ENCODE assay signal across 24 cellular contexts in the genomic region with DNA sequence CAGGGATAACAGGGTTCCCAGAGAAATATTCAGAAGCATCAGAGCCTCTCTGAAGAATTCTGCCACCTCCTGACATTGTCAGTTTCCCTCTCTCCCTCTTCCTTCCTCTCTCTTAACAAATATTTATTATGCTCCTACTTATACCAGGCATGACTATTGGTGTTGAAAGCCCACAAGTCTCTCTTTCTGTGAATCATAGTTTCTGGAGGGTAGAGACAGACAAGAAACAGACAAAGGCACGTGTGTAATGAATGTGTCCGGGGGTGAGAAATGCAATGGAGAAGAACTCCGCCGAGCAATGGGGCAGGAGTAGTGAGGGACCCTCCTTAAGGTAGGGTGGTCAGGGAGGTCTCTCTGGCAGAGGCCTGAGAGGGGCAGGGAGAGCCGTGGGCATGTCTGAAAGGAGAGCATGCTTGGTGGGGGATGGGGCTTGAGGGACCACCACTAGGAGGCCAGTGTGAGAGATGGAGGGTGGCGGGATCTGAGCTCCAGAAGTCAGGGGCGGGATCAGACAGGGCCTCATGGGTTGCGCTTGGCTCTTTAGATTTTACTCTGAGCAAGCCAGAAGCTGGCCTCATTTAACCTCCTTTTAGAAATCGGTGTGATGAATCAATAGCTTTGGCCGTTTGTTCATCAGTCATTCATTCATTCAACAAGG. TPM values are rescaled to one million over a fixed set of nuclear protein-coding genes. Genes with fewer than 3 reads are reported as not detected.
DNase-seq lines count a peak whose midpoint lies in the region; ATAC-seq, FAIRE-seq and TF ChIP-seq lines count a peak whose summit lies in the region.
"Had no signal": no experiment of that assay in that cellular context is flagged by ENCODE, and none has a peak within 500 bp of the region (broad histone marks: within the 10 kb centered on the region; RNA-seq: fewer than 3 reads in every experiment).

No MANE protein-coding gene starts in this region.

- peak overlapping the region in 1 of 2 experiments; percentile 53; a peak in 1 of 4 replicates for H4K8ac ChIP-seq in IMR-90 (ENCODE audit: low read depth in 2 of 2, low read length in 2 of 2)
- no peak overlapping the region for H4K8ac ChIP-seq in H1 (ENCODE audit: extremely low read depth, insufficient read depth, low read length)

- POLR2A ChIA-PET in IMR-90 (lab: Charles Lee; ENCODE audit: unreplicated experiment) = no interaction called here
- POLR2A ChIA-PET in H1 (lab: Charles Lee; ENCODE audit: partially characterized antibody) = no interaction called here

- peaks cover 11% of the 10 kb centered on the region for H3K9me1 ChIP-seq in IMR-90 (ENCODE audit: insufficient read depth, low read length)

- H3K79me1 ChIP-seq in IMR-90 (ENCODE audit: low read depth in 1 of 2, low read length in 2 of 2) (peaks cover 0 to 18% of the 10 kb centered on the region in 2 experiments; a peak in 3 of 4 replicates), H1 (ENCODE audit: low read depth, low read length) (no peaks in the 10 kb centered on the region)

- dilution Hi-C loops in IMR-90 (cut with HindIII; ENCODE audit: low sequenced_read_pairs, unreplicated experiment) = no loop called here

- TF ChIP-seq RAD21 in IMR-90 (IDR thresholded peaks at IDR 0.05; ENCODE audit: low read length) = no peak
- TF ChIP-seq RAD21 in H1 (IDR thresholded peaks at IDR 0.05 in 1 of 2, conservative IDR thresholded peaks at IDR 0.05 in 1 of 2; ENCODE audit: low read depth in 2 of 2, low read length in 2 of 2) = peak in 1 of 2 experiments; percentile 21; a peak in 1 of 4 replicates

- 60% methylated on average over 1 of the region's 10 CpGs; no CpG with 5 or more reads in 1 of the 2 experiments for WGBS in IMR-90 (ENCODE audit: extremely low coverage in 2 of 2, insufficient read length in 1 of 2), 2 experiments
- 78% methylated on average over 10 of the region's 10 CpGs; no CpG with 5 or more reads in 1 of the 2 experiments for WGBS in H1 (ENCODE audit: extremely low coverage in 1 of 2, insufficient coverage in 1 of 2, insufficient read length in 1 of 2, insufficient replicate concordance in 2 of 2, low coverage in 1 of 2, low lambda C conversion rate in 2 of 2, missing lambda C conversion rate in 1 of 2), 2 experiments

- H4K5ac ChIP-seq in IMR-90 (ENCODE audit: low read depth, low read length) (peak overlapping the region; percentile 19; the same call in 1 of the 2 replicates), H1 (ENCODE audit: insufficient read length, low read depth, low read length) (no peak overlapping the region)

- no peak overlapping the region; the same call in 1 of the 2 replicates for H3K14ac ChIP-seq in IMR-90 (replicated peaks; ENCODE audit: low read depth, low read length)
- no peak overlapping the region for H3K14ac ChIP-seq in H1 (ENCODE audit: insufficient read length)

- H2BK15ac ChIP-seq in IMR-90 (ENCODE audit: low read depth, low read length) (peak overlapping the region; percentile 46; the same call in 1 of the 3 replicates), H1 (ENCODE audit: low read length) (no peak overlapping the region)

- peak overlapping the region; percentile 65 for H2AK5ac ChIP-seq in IMR-90 (ENCODE audit: low read depth, low read length)
- H2AK5ac ChIP-seq in H1 (ENCODE audit: low read depth, low read length) = no peak overlapping the region

- no peak overlapping the region for H3K23ac ChIP-seq in IMR-90 (ENCODE audit: low read depth, low read length)
- H3K23ac ChIP-seq in H1 (ENCODE audit: insufficient read length) = no peak overlapping the region

- H2AFZ ChIP-seq in IMR-90 (replicated peaks; ENCODE audit: low read length, poor library complexity) (no peak overlapping the region), H1 (ENCODE audit: low read length) (0 out of 2 replicates have a peak overlapping the region, but pooled peaks have one; percentile 35)
- H2AFZ ChIP-seq: PC-9 had no signal

- H3K9ac ChIP-seq in IMR-90 (ENCODE audit: low read depth, low read length) = no peak overlapping the region
- H3K9ac ChIP-seq in H1 (replicated peaks in 1 of 4; ENCODE audit: extremely low read depth in 1 of 4, low read depth in 3 of 4, low read length in 3 of 4) = no peak overlapping the region
- H3K9ac ChIP-seq in skeletal muscle satellite cell (ENCODE audit: low read depth, low read length) = peak overlapping the region; percentile 22

- peak overlapping the region; percentile 81 for H4K91ac ChIP-seq in IMR-90 (ENCODE audit: insufficient read depth, low read depth, low read length)
- no peak overlapping the region for H4K91ac ChIP-seq in H1 (replicated peaks; ENCODE audit: insufficient read length, low read length)

- H3K18ac ChIP-seq in IMR-90 (ENCODE audit: low read depth, low read length) = peak overlapping the region; percentile 56
- H3K18ac ChIP-seq in H1 (ENCODE audit: extremely low read depth, low read length) = no peak overlapping the region

- TF ChIP-seq POLR2A in IMR-90 (IDR thresholded peaks at IDR 0.05; ENCODE audit: low read depth, low read length) (no peak), H1 (IDR thresholded peaks at IDR 0.05; ENCODE audit: control extremely low read depth in 1 of 2, low read depth in 2 of 2, low read length in 2 of 2) (no peak)

- H3K27me3 ChIP-seq in IMR-90 (ENCODE audit: control insufficient read depth, insufficient read depth, low read length) (no peaks in the 10 kb centered on the region), H1 (replicated peaks in 1 of 4; ENCODE audit: control insufficient read depth in 3 of 4, extremely low read depth in 1 of 4, insufficient read depth in 3 of 4, low read length in 3 of 4) (no peaks in the 10 kb centered on the region), skeletal muscle satellite cell (ENCODE audit: control insufficient read depth, insufficient read depth, low read length) (no peaks in the 10 kb centered on the region)
- H3K27me3 ChIP-seq: heart left ventricle, ovary, SJCRH30, suprapubic skin had no signal

- BruUV-seq in IMR-90 (replicated peaks; lab: Mats Ljungman, UMichigan) = no TSS peak

- no peak for FAIRE-seq in H1 (lab: Jason Lieb, UNC)
- FAIRE-seq: G401.6 had no signal

- TF ChIP-seq EP300 in H1 (IDR thresholded peaks at IDR 0.05; ENCODE audit: borderline replicate concordance in 1 of 2, low read depth in 2 of 2, low read length in 2 of 2) = no peak

- H2BK5ac ChIP-seq in IMR-90 (ENCODE audit: low read depth, low read length, poor library complexity, severe bottlenecking) (peak overlapping the region; percentile 10), H1 (ENCODE audit: low read depth, low read length) (no peak overlapping the region)

- H3K4ac ChIP-seq in IMR-90 (ENCODE audit: low read depth, low read length) (peak overlapping the region; percentile 58), H1 (replicated peaks; ENCODE audit: insufficient read length, low read depth, low read length) (no peak overlapping the region)

- H3K56ac ChIP-seq in IMR-90 (ENCODE audit: extremely low read depth, insufficient read depth, low read length) = 0 out of 2 replicates have a peak overlapping the region, but pooled peaks have one; percentile 3
- no peak overlapping the region for H3K56ac ChIP-seq in H1 (replicated peaks; ENCODE audit: insufficient read length, low read depth, low read length)

- H3K79me2 ChIP-seq in H1 (ENCODE audit: control insufficient read depth in 1 of 2, insufficient read depth in 2 of 2, low read length in 2 of 2) = no peaks in the 10 kb centered on the region

- no peak overlapping the region for H3K4me3 ChIP-seq in IMR-90 (ENCODE audit: insufficient read depth, low read depth, low read length)
- H3K4me3 ChIP-seq in H1 (ENCODE audit: extremely low read depth in 1 of 4, insufficient read depth in 2 of 4, low read depth in 3 of 4, low read length in 4 of 4) = no peak overlapping the region
- no peak overlapping the region for H3K4me3 ChIP-seq in skeletal muscle satellite cell (ENCODE audit: low read length)
- H3K4me3 ChIP-seq: heart left ventricle, lung, ovary, PC-9, SJCRH30, suprapubic skin had no signal

- peak overlapping the region; percentile 12 for H2AK9ac ChIP-seq in IMR-90 (replicated peaks; ENCODE audit: low read depth, low read length, poor library complexity)

- in situ Hi-C loops in IMR-90 (cut with MboI; ENCODE audit: low sequenced_read_pairs) = no loop called here

- ATAC-seq in activated CD4-positive, CD25-positive, alpha-beta regulatory T cell treated with anti-CD3 and anti-CD28 coated beads, Interleukin-2, amount 50 U/mL, for 24 hours = peak; percentile 53 to 60
- ATAC-seq in IMR-90 (ENCODE audit: low read depth) = no peak
- no peak for ATAC-seq in GM18498 (IDR thresholded peaks at IDR 0.05; ENCODE audit: unreplicated experiment)
- ATAC-seq: heart left ventricle, sciatic nerve had no signal

- CTCF ChIA-PET in IMR-90 (lab: Yijun Ruan, JAX) = no interaction called here
- CTCF ChIA-PET in H1 (lab: Charles Lee; ENCODE audit: partially characterized antibody) = interaction anchor here (0.7 to 1.7 kb wide), 9 partner anchors 10 to 232 kb away, joined by 3 to 6 read pairs (median 5); no protein-coding TSS in a partner anchor

- H3K4me1 ChIP-seq in IMR-90 (ENCODE audit: control insufficient read depth, insufficient read depth, low read length) = peaks cover 16% of the 10 kb centered on the region
- peaks cover 0 to 4% (median 0%) of the 10 kb centered on the region in 4 experiments; a peak in 2 of 7 replicates for H3K4me1 ChIP-seq in H1 (replicated peaks in 1 of 4; ENCODE audit: control insufficient read depth in 3 of 4, insufficient read depth in 4 of 4, low read length in 3 of 4)
- peaks cover 44% of the 10 kb centered on the region for H3K4me1 ChIP-seq in skeletal muscle satellite cell (ENCODE audit: control insufficient read depth, insufficient read depth, low read length)
- H3K4me1 ChIP-seq: heart left ventricle, suprapubic skin had no signal

- H2BK20ac ChIP-seq in IMR-90 (ENCODE audit: low read depth, low read length) (peak overlapping the region; percentile 15), H1 (ENCODE audit: low read length) (no peak overlapping the region)

- H4K20me1 ChIP-seq in IMR-90 (ENCODE audit: insufficient read depth, low read length) (peaks cover 5% of the 10 kb centered on the region; the same call in 1 of the 2 replicates), H1 (replicated peaks in 1 of 2; ENCODE audit: control insufficient read depth in 1 of 2, insufficient read depth in 2 of 2, low read length in 2 of 2) (no peaks in the 10 kb centered on the region)

- H2BK120ac ChIP-seq in IMR-90 (ENCODE audit: low read depth, low read length) = peak overlapping the region; percentile 65; the same call in 1 of the 2 replicates
- no peak overlapping the region for H2BK120ac ChIP-seq in H1 (replicated peaks; ENCODE audit: low read depth, low read length)

- H3K4me2 ChIP-seq in IMR-90 (ENCODE audit: low read depth, low read length) (no peak overlapping the region), H1 (ENCODE audit: insufficient read depth in 1 of 2, low read depth in 2 of 2, low read length in 2 of 2) (no peak overlapping the region; a peak in 1 of 4 replicates), skeletal muscle satellite cell (ENCODE audit: low read length) (no peak overlapping the region)
- H3K4me2 ChIP-seq: PC-9 had no signal

- no peak for TF ChIP-seq CTCF in IMR-90 (conservative IDR thresholded peaks at IDR 0.05; ENCODE audit: low read depth, low read length)
- peak in 1 of 3 experiments; percentile 25; a peak in 1 of 4 replicates for TF ChIP-seq CTCF in H1 (IDR thresholded peaks at IDR 0.05; ENCODE audit: control extremely low read depth in 1 of 3, insufficient read depth in 1 of 3, low read depth in 1 of 3, low read length in 3 of 3)

- H3K27ac ChIP-seq in IMR-90 (ENCODE audit: insufficient read depth, low read length) (0 out of 2 replicates have a peak overlapping the region, but pooled peaks have one; percentile 20), H1 (ENCODE audit: low read depth, low read length) (no peak overlapping the region)
- H3K27ac ChIP-seq: 22Rv1, heart left ventricle, ovary, PC-9, SJCRH30, suprapubic skin had no signal

- H2BK12ac ChIP-seq in H1 (ENCODE audit: low read depth, low read length) = no peak overlapping the region

- no peaks in the 10 kb centered on the region for H3K23me2 ChIP-seq in H1 (ENCODE audit: low read depth, low read length)

- intact Hi-C loops in IMR-90 (cut with micrococcal nuclease) = loop anchor here (10.0 kb wide), 1 partner anchor 173 kb away; no protein-coding TSS in a partner anchor

- H3K9me3 ChIP-seq in IMR-90 (ENCODE audit: control insufficient read depth, insufficient read depth, low read length) (peaks cover 3% of the 10 kb centered on the region; the same call in 1 of the 2 replicates), H1 (ENCODE audit: insufficient read depth in 2 of 2, low read depth in 1 of 2, low read length in 1 of 2) (peaks cover 5 to 7% of the 10 kb centered on the region in 2 experiments; a peak in 2 of 4 replicates), skeletal muscle satellite cell (replicated peaks; ENCODE audit: low read length) (peaks cover 6% of the 10 kb centered on the region)
- H3K9me3 ChIP-seq: ovary, suprapubic skin had no signal

- H3K36me3 ChIP-seq in IMR-90 (ENCODE audit: control insufficient read depth, insufficient read depth, low read length) (no peaks in the 10 kb centered on the region), H1 (ENCODE audit: control insufficient read depth in 2 of 4, insufficient read depth in 4 of 4, low read length in 3 of 4) (peaks cover 0 to 3% (median 0%) of the 10 kb centered on the region in 4 experiments; a peak in 1 of 8 replicates), skeletal muscle satellite cell (ENCODE audit: insufficient read depth, low read length) (no peaks in the 10 kb centered on the region)
- H3K36me3 ChIP-seq: heart left ventricle, ovary, SJCRH30, suprapubic skin had no signal

- no peak for DNase-seq in activated CD4-positive, CD25-positive, alpha-beta regulatory T cell treated with anti-CD3 and anti-CD28 coated beads, Interleukin-2, amount 50 U/mL, for 72 hours
- DNase-seq in IMR-90 (peak; percentile 51), H1 (ENCODE audit: low read depth in 1 of 2, low spot score in 2 of 2) (no peak), SIG-M5 treated with dmso at 0.1 percent for 504 hours (lab: John Stamatoyannopoulos, UW; ENCODE audit: unreplicated experiment) (no peak), NCI-H524 (lab: John Stamatoyannopoulos, UW) (no peak)
- DNase-seq: activated CD8-positive, alpha-beta memory T cell treated with anti-CD3 and anti-CD28 coated beads, Interleukin-2, amount 50 U/mL, for 48 hours; C1 segment of cervical spinal cord; heart left ventricle; Kasumi-1; NCI-H1417 treated with DMSO at 0.1 percent for 48 hours; NCI-H526 treated with DMSO at 0.1 percent for 48 hours; ovary; PC-9; SJCRH30; T-helper 2 cell had no signal

RNA-seq across cellular contexts. Expression of gene EYA2, which starts 57.3 kb away (rescaled TPM):
- 2.3 and 2.5 TPM in 2 replicates for total RNA-seq in IMR-90 (2012; rRNA removed)
- polyA plus RNA-seq in IMR-90 (2012; rRNA removed) (5.0 and 5.4 TPM in 2 replicates), H1 (2011; rRNA removed) (1.6 and 2.0 TPM in 2 replicates)
- 1.8 and 4.5 TPM in 2 replicates for polyA plus RNA-seq in IMR-90 (2012; cell fraction: cytosol; rRNA removed)
- polyA plus RNA-seq in IMR-90 (2012; cell fraction: nucleus; rRNA removed; ENCODE audit: low replicate concordance) = 3.6 and 4.4 TPM in 2 replicates
- total RNA-seq in H1 (2021; fragmentation: NEBNext Ultra II Directional; extraction: Animal tissue kit (Norgen Biotek cat#: 25700)) = 1.6 and 1.7 TPM in 2 replicates
- 1.8 TPM for polyA plus RNA-seq in H1 (2011; cell fraction: cytosol; rRNA removed)
- 2.8 TPM for polyA plus RNA-seq in H1 (2011; cell fraction: nucleus; rRNA removed)
- 2.0 to 2.6 TPM (median 2.3 TPM) in 4 replicates for polyA plus RNA-seq in H1 (2012, experiment 1 of 2)
- 1.7 TPM for polyA plus RNA-seq in H1 (2012, experiment 2 of 2)
- 1.1 TPM for polyA plus RNA-seq in H1 (2013, experiment 1 of 2)
- 0.68 TPM for polyA plus RNA-seq in H1 (2013, experiment 2 of 2)
- polyA minus RNA-seq in H1 (2011; rRNA and poly(A)+ RNA removed) = 1.9 and 3.7 TPM in 2 replicates
- 1.5 TPM for polyA minus RNA-seq in H1 (2011; cell fraction: cytosol; rRNA and poly(A)+ RNA removed)
- 1.9 TPM for polyA minus RNA-seq in H1 (2011; cell fraction: nucleus; rRNA and poly(A)+ RNA removed)
- under 0.01 TPM in 2 replicates for total RNA-seq in skeletal muscle satellite cell (2012; rRNA removed)
- total RNA-seq: myocyte, PC-9 had no signal

Comparison
In these comparisons a context has a peak if more than half of its experiments do, and no peak if none do; other contexts are left out.
1. ATAC-seq: peak in activated CD4-positive, CD25-positive, alpha-beta regulatory T cell treated with anti-CD3 and anti-CD28 coated beads, Interleukin-2, amount 50 U/mL, for 24 hours (2 of 2); none in IMR-90 (single experiment) and GM18498 (single experiment).